16 cellular contexts compared by ENCODE assay signal in genomic region chr5:525916-526315, GRCh38. TPM values are rescaled to one million over a fixed set of nuclear protein-coding genes. Genes with fewer than 3 reads are reported as not detected.
DNase-seq lines count a peak whose midpoint lies in the region; ATAC-seq, FAIRE-seq and TF ChIP-seq lines count a peak whose summit lies in the region.
"Had no signal": no experiment of that assay in that cellular context is flagged by ENCODE, and none has a peak within 500 bp of the region (broad histone marks: within the 10 kb centered on the region; RNA-seq: fewer than 3 reads in every experiment).

No MANE protein-coding gene starts in this region.

- no peak for TF ChIP-seq CTCF in left ventricle myocardium inferior (IDR thresholded peaks at IDR 0.05; ENCODE audit: borderline replicate concordance)
- no peak for TF ChIP-seq CTCF in chondrocyte (IDR thresholded peaks at IDR 0.05)
- TF ChIP-seq CTCF in HepG2 (CRISPR knock-in tag; IDR thresholded peaks at IDR 0.05): no peak
- TF ChIP-seq CTCF in MCF 10A (IDR thresholded peaks at IDR 0.05; ENCODE audit: unreplicated experiment): no peak

- H3K4me3 ChIP-seq in right cardiac atrium (ENCODE audit: low read length): no peak overlapping the region
- H3K4me3 ChIP-seq in left ventricle myocardium inferior: no peak overlapping the region
- H3K4me3 ChIP-seq in HepG2 (replicated peaks in 1 of 3; ENCODE audit: insufficient read depth in 1 of 3, low read depth in 2 of 3, low read length in 3 of 3): no peak overlapping the region
- H3K4me3 ChIP-seq: GM12878, GM23248 had no signal

- H3K4me2 ChIP-seq in HepG2 (ENCODE audit: low read depth, low read length): no peak overlapping the region

- H3K4me1 Mint-ChIP-seq in chondrocyte (ENCODE audit: low read depth) (peaks cover 13% of the 10 kb centered on the region), MCF 10A (ENCODE audit: insufficient read depth, unreplicated experiment) (no peaks in the 10 kb centered on the region)

- H3K4me1 ChIP-seq in right cardiac atrium (ENCODE audit: control insufficient read depth, insufficient read depth, low read length): no peaks in the 10 kb centered on the region
- H3K4me1 ChIP-seq in left ventricle myocardium inferior: peaks cover 15% of the 10 kb centered on the region
- H3K4me1 ChIP-seq in HepG2 (ENCODE audit: insufficient read depth, low read length): peaks cover 29% of the 10 kb centered on the region

- WGBS in right cardiac atrium: 56% methylated on average over 9 of the region's 9 CpGs
- 82% methylated on average over 1 of the region's 9 CpGs for WGBS in HepG2 (ENCODE audit: low lambda C conversion rate)

- TF ChIP-seq RAD21 in HepG2 (CRISPR knock-in tag; IDR thresholded peaks at IDR 0.05): no peak

- no peaks in the 10 kb centered on the region for H4K20me1 ChIP-seq in HepG2 (ENCODE audit: insufficient read depth, low read length)

- H3K27me3 Mint-ChIP-seq in chondrocyte (ENCODE audit: low read depth) (peaks cover 68% of the 10 kb centered on the region), MCF 10A (ENCODE audit: insufficient read depth, unreplicated experiment) (peaks cover 54% of the 10 kb centered on the region)

- DNase-seq in right cardiac atrium (peak; percentile 4 to 35 (median 29)), left ventricle myocardium inferior (no peak), chondrocyte (ENCODE audit: low spot score) (peak; percentile 84), HepG2 (ENCODE audit: low spot score) (no peak), posterior vena cava (ENCODE audit: low spot score) (peak; percentile 44), pons (ENCODE audit: low spot score) (no peak), MCF 10A (ENCODE audit: unreplicated experiment) (no peak)
- DNase-seq: ACHN, C1 segment of cervical spinal cord, DMS79, GM23248, H7 had no signal

- H3K36me3 ChIP-seq in left ventricle myocardium inferior (no peaks in the 10 kb centered on the region), HepG2 (replicated peaks in 1 of 2; ENCODE audit: control insufficient read depth in 1 of 2, insufficient read depth in 2 of 2, low read length in 2 of 2) (no peaks in the 10 kb centered on the region)

- BruUV-seq in HepG2 (replicated peaks; lab: Mats Ljungman, UMichigan): no TSS peak
- BruUV-seq in MCF 10A (replicated peaks; lab: Mats Ljungman, UMichigan): no TSS peak

- intact Hi-C loops in right cardiac atrium (cut with DNase I): no loop called here
- intact Hi-C loops in left ventricle myocardium inferior (cut with micrococcal nuclease): no loop called here
- intact Hi-C loops in HepG2 (cut with micrococcal nuclease; ENCODE audit: unreplicated experiment): no loop called here
- intact Hi-C loops in posterior vena cava (cut with DNase I): no loop called here
- intact Hi-C loops in MCF 10A (cut with micrococcal nuclease): no loop called here

- H3K27ac ChIP-seq in right cardiac atrium (ENCODE audit: low read length) (no peak overlapping the region), left ventricle myocardium inferior (replicated peaks) (no peak overlapping the region), HepG2 (ENCODE audit: extremely low read length, insufficient read depth, low read length) (no peak overlapping the region)
- H3K27ac ChIP-seq: GM23248 had no signal

- CTCF ChIA-PET in HepG2 (lab: Yijun Ruan, JAX; ENCODE audit: low intra/inter-chr PET ratio, low total read pairs): no interaction called here
- CTCF ChIA-PET in MCF 10A (lab: Yijun Ruan, JAX): no interaction called here

- H3K4me3 Mint-ChIP-seq in chondrocyte (ENCODE audit: unreplicated experiment) (no peak overlapping the region), MCF 10A (ENCODE audit: unreplicated experiment) (no peak overlapping the region)

- peaks cover 1% of the 10 kb centered on the region for H3K36me3 Mint-ChIP-seq in chondrocyte (ENCODE audit: low read depth)
- no peaks in the 10 kb centered on the region for H3K36me3 Mint-ChIP-seq in MCF 10A (ENCODE audit: insufficient read depth, unreplicated experiment)
- H3K36me3 Mint-ChIP-seq: CD4-positive, alpha-beta memory T cell had no signal

- no peak for TF ChIP-seq POLR2A in HepG2 (IDR thresholded peaks at IDR 0.05; ENCODE audit: insufficient read depth in 1 of 2, low read depth in 2 of 2, low read length in 2 of 2)

- H3K27ac Mint-ChIP-seq in chondrocyte (ENCODE audit: unreplicated experiment) (no peak overlapping the region), MCF 10A (ENCODE audit: low read depth, unreplicated experiment) (no peak overlapping the region)
- H3K27ac Mint-ChIP-seq: CD4-positive, alpha-beta memory T cell had no signal

- no peak for FAIRE-seq in HepG2 (lab: Jason Lieb, UNC)
- FAIRE-seq: GM12878, GM18507 had no signal

- H3K9me3 Mint-ChIP-seq in chondrocyte (ENCODE audit: low read depth) (no peaks in the 10 kb centered on the region), MCF 10A (ENCODE audit: unreplicated experiment) (no peaks in the 10 kb centered on the region)
- H3K9me3 Mint-ChIP-seq: CD4-positive, alpha-beta memory T cell had no signal

- ATAC-seq in right cardiac atrium (no peak), HepG2 (peak; percentile 15; the same call in 2 of the 3 replicates), HG03469 (IDR thresholded peaks at IDR 0.05; ENCODE audit: unreplicated experiment) (no peak)
- ATAC-seq: GM12878 had no signal

- no peak overlapping the region for H2AFZ ChIP-seq in HepG2 (ENCODE audit: low read length)
- H2AFZ ChIP-seq: GM23248 had no signal

- no peaks in the 10 kb centered on the region for H3K9me3 ChIP-seq in right cardiac atrium (ENCODE audit: control insufficient read depth, low read length)
- H3K9me3 ChIP-seq in left ventricle myocardium inferior (replicated peaks): no peaks in the 10 kb centered on the region
- H3K9me3 ChIP-seq in HepG2 (ENCODE audit: low read length): no peaks in the 10 kb centered on the region

- H3K27me3 ChIP-seq in right cardiac atrium (ENCODE audit: control insufficient read depth, insufficient read depth) (no peaks in the 10 kb centered on the region), left ventricle myocardium inferior (ENCODE audit: low read depth) (peaks cover 100% of the 10 kb centered on the region), HepG2 (ENCODE audit: control insufficient read depth in 1 of 2, insufficient read depth in 2 of 2, low read length in 2 of 2) (peaks cover 0 to 49% of the 10 kb centered on the region in 2 experiments; a peak in 4 of 5 replicates)

- in situ Hi-C loops in HepG2 (cut with HindIII; ENCODE audit: extremely low pct_ligation_motif_present, low pct_unique_long_range_greater_than_20kb): no loop called here

- no peaks in the 10 kb centered on the region for H3K79me2 ChIP-seq in HepG2 (ENCODE audit: insufficient read depth, low read length)

- TF ChIP-seq EP300 in HepG2 (IDR thresholded peaks at IDR 0.05; ENCODE audit: low read depth in 2 of 2, low read length in 2 of 2) (no peak), HepG2 (CRISPR knock-in tag; IDR thresholded peaks at IDR 0.05; ENCODE audit: borderline replicate concordance) (no peak)

- POLR2A ChIA-PET in HepG2 (lab: Yijun Ruan, JAX) (no interaction called here), MCF 10A (lab: Yijun Ruan, JAX) (interaction anchor here (0.6 kb wide), 1 partner anchor 210 kb away, joined by 3 read pairs; no protein-coding TSS in a partner anchor)

- no peak overlapping the region for H3K9ac ChIP-seq in HepG2 (ENCODE audit: insufficient read depth, low read depth, low read length)
- H3K9ac ChIP-seq: GM23248 had no signal

TF ChIP-seq in HepG2, 621 proteins besides CTCF, POLR2A, EP300 and RAD21 (continues in another document):
- TF ChIP-seq ZNF329 (CRISPR knock-in tag; IDR thresholded peaks at IDR 0.05; ENCODE audit: low read depth) (no peak), FOXJ3 (CRISPR knock-in tag; IDR thresholded peaks at IDR 0.05; ENCODE audit: borderline replicate concordance) (no peak), ESRRA (CRISPR knock-in tag; IDR thresholded peaks at IDR 0.05; ENCODE audit: low read depth) (no peak), KAT8 (CRISPR knock-in tag; IDR thresholded peaks at IDR 0.05) (no peak), RORA (CRISPR knock-in tag; IDR thresholded peaks at IDR 0.05) (no peak)

RNA-seq across cellular contexts. Expression of gene SLC9A3, which starts 1.7 kb away (rescaled TPM):
- total RNA-seq in right cardiac atrium (1 to 10 TPM in 2 of 4 donors, under 1 TPM in 2; 0.94 to 1.1 (median 0.99) TPM), left ventricle myocardium inferior (0.91 TPM), chondrocyte (0.95 to 1.4 TPM (median 1.1 TPM) in 3 replicates), HepG2 (2016; rRNA removed; fragmentation: Illumina TruSeq; extraction: Trizol) (1.2 and 1.8 TPM in 2 replicates), posterior vena cava (under 1 TPM; 0.69 to 0.71 TPM), MCF 10A (2022) (0.93 and 1.0 TPM in 2 replicates)
- polyA plus RNA-seq in right cardiac atrium (1.1 TPM), HepG2 (2011; rRNA removed) (1.5 and 1.9 TPM in 2 replicates)
- total RNA-seq in HepG2 (2016; cell fraction: cytosol; rRNA removed; fragmentation: Illumina TruSeq; extraction: Trizol; ENCODE audit: low read depth): 0.30 and 0.35 TPM in 2 replicates
- total RNA-seq in HepG2 (2016; cell fraction: insoluble cytoplasmic fraction; rRNA removed; fragmentation: Illumina TruSeq; extraction: Trizol): 1.3 and 1.6 TPM in 2 replicates
- 1.5 and 1.9 TPM in 2 replicates for total RNA-seq in HepG2 (2016; cell fraction: membrane; rRNA removed; fragmentation: Illumina TruSeq; extraction: Trizol)
- total RNA-seq in HepG2 (2016; cell fraction: nucleus; rRNA removed; fragmentation: Illumina TruSeq; extraction: Trizol): 1.1 and 1.2 TPM in 2 replicates
- polyA plus RNA-seq in HepG2 (2011; cell fraction: cytosol; rRNA removed): 1.4 TPM in 2 replicates
- polyA plus RNA-seq in HepG2 (2011; cell fraction: nucleus; rRNA removed): 2.2 and 2.4 TPM in 2 replicates
- 1.1 and 1.4 TPM in 2 replicates for polyA plus RNA-seq in HepG2 (2012)
- 0.37 and 0.43 TPM in 2 replicates for polyA plus RNA-seq in HepG2 (2016; cell fraction: cytosol; fragmentation: Illumina TruSeq; extraction: Trizol; ENCODE audit: low read depth)
- polyA plus RNA-seq in HepG2 (2016; cell fraction: insoluble cytoplasmic fraction; fragmentation: Illumina TruSeq; extraction: Trizol; ENCODE audit: low read depth): 1.7 and 1.8 TPM in 2 replicates
- 1.4 and 1.6 TPM in 2 replicates for polyA plus RNA-seq in HepG2 (2016; cell fraction: membrane; fragmentation: Illumina TruSeq; extraction: Trizol; ENCODE audit: low read depth)
- polyA plus RNA-seq in HepG2 (2016; cell fraction: nucleus; fragmentation: Illumina TruSeq; extraction: Trizol; ENCODE audit: insufficient read depth, low read depth): 1.9 and 2.4 TPM in 2 replicates
- 0.76 and 1.0 TPM in 2 replicates for polyA minus RNA-seq in HepG2 (2011; rRNA and poly(A)+ RNA removed; ENCODE audit: low replicate concordance)
- 0.35 and 0.49 TPM in 2 replicates for polyA minus RNA-seq in HepG2 (2011; cell fraction: cytosol; rRNA and poly(A)+ RNA removed)
- polyA minus RNA-seq in HepG2 (2011; cell fraction: nucleus; rRNA and poly(A)+ RNA removed): 0.99 and 1.0 TPM in 2 replicates

Comparison
In these comparisons a context has a peak if more than half of its experiments do, and no peak if none do; other contexts are left out.
1. DNase-seq: peak in right cardiac atrium (3 of 3), chondrocyte (single experiment) and posterior vena cava (single experiment); none in left ventricle myocardium inferior (single experiment), HepG2 (single experiment), pons (single experiment) and MCF 10A (single experiment).